8 cellular contexts compared by ENCODE assay signal in genomic region chr9:19127881-19128719, GRCh38. TPM values are rescaled to one million over a fixed set of nuclear protein-coding genes. Genes with fewer than 3 reads are reported as not detected.
DNase-seq lines count a peak whose midpoint lies in the region; TF ChIP-seq lines count a peak whose summit lies in the region.

No MANE protein-coding gene starts in this region.

- no peaks in the 10 kb centered on the region for H3K9me3 Mint-ChIP-seq in Caco-2 (ENCODE audit: unreplicated experiment)
- H3K9me3 Mint-ChIP-seq in activated naive CD8-positive, alpha-beta T cell treated with anti-CD3 and anti-CD28 coated beads for 36 hours = no peaks in the 10 kb centered on the region

- H3K36me3 ChIP-seq in Caco-2 (ENCODE audit: control insufficient read depth, insufficient read depth, low read length) (peaks cover 4% of the 10 kb centered on the region), H7 (replicated peaks; ENCODE audit: control insufficient read depth, insufficient read depth, low read length) (peaks cover 6% of the 10 kb centered on the region), hepatocyte (replicated peaks; ENCODE audit: insufficient read depth, low read depth) (no peaks in the 10 kb centered on the region), skeletal muscle satellite cell (ENCODE audit: insufficient read depth, low read length) (peaks cover 27% of the 10 kb centered on the region)

- DNase-seq in Caco-2 = peak; percentile 38
- peak; percentile 75 for DNase-seq in H7
- DNase-seq in NCI-H69 (lab: John Stamatoyannopoulos, UW) = peak; percentile 64
- peak; percentile 27 for DNase-seq in activated naive CD8-positive, alpha-beta T cell treated with anti-CD3 and anti-CD28 coated beads for 36 hours
- DNase-seq in hepatocyte (ENCODE audit: low spot score) = no peak
- no peak for DNase-seq in GF-D8 (lab: John Stamatoyannopoulos, UW)
- no peak for DNase-seq in GM20000 (ENCODE audit: low spot score)

- peak overlapping the region; percentile 53 for H3K4me3 ChIP-seq in Caco-2 (ENCODE audit: low read depth, low read length)
- H3K4me3 ChIP-seq in H7 (ENCODE audit: insufficient read depth, low read depth, low read length) = peak overlapping the region; percentile 92
- peak overlapping the region; percentile 96 for H3K4me3 ChIP-seq in hepatocyte
- peak overlapping the region; percentile 97 for H3K4me3 ChIP-seq in skeletal muscle satellite cell (ENCODE audit: low read length)

- no peaks in the 10 kb centered on the region for H3K27me3 ChIP-seq in Caco-2 (replicated peaks; ENCODE audit: control insufficient read depth, insufficient read depth, low read length)
- no peaks in the 10 kb centered on the region for H3K27me3 ChIP-seq in H7 (ENCODE audit: control insufficient read depth, insufficient read depth, low read length)
- no peaks in the 10 kb centered on the region for H3K27me3 ChIP-seq in hepatocyte
- H3K27me3 ChIP-seq in skeletal muscle satellite cell (ENCODE audit: control insufficient read depth, insufficient read depth, low read length) = no peaks in the 10 kb centered on the region

- H3K9ac ChIP-seq in skeletal muscle satellite cell (ENCODE audit: low read depth, low read length) = peak overlapping the region; percentile 97

- intact Hi-C loops in Caco-2 (cut with micrococcal nuclease; ENCODE audit: unreplicated experiment) = loop anchor here (1.0 to 2.0 kb wide), 4 partner anchors 24 to 79 kb away; partner anchors contain the start of gene RRAGA

- peaks cover 37% of the 10 kb centered on the region for H3K36me3 Mint-ChIP-seq in Caco-2 (ENCODE audit: insufficient read depth, unreplicated experiment)
- peaks cover 29% of the 10 kb centered on the region for H3K36me3 Mint-ChIP-seq in activated naive CD8-positive, alpha-beta T cell treated with anti-CD3 and anti-CD28 coated beads for 36 hours

- TF ChIP-seq CTCF in Caco-2 (IDR thresholded peaks at IDR 0.05; ENCODE audit: insufficient read depth in 1 of 2, low read depth in 1 of 2, low read length in 1 of 2, severe bottlenecking in 1 of 2, unreplicated experiment in 1 of 2) (no peak), hepatocyte (IDR thresholded peaks at IDR 0.05; ENCODE audit: poor library complexity) (no peak), GM20000 (IDR thresholded peaks at IDR 0.05; ENCODE audit: extremely low read depth, missing control alignments) (no peak)

- peak overlapping the region; percentile 85 for H3K27ac Mint-ChIP-seq in Caco-2 (ENCODE audit: unreplicated experiment)
- H3K27ac Mint-ChIP-seq in activated naive CD8-positive, alpha-beta T cell treated with anti-CD3 and anti-CD28 coated beads for 36 hours = peak overlapping the region; percentile 92

- no peaks in the 10 kb centered on the region for H3K9me2 ChIP-seq in hepatocyte (replicated peaks; ENCODE audit: insufficient read depth)

- TSS peak; percentile 81 for BruUV-seq in Caco-2 (replicated peaks; lab: Mats Ljungman, UMichigan)

- WGBS in hepatocyte (ENCODE audit: low lambda C conversion rate, missing lambda C conversion rate) = 7% methylated on average over 43 of the region's 43 CpGs

- H3K4me2 ChIP-seq in hepatocyte (peak overlapping the region; percentile 90), skeletal muscle satellite cell (ENCODE audit: low read length) (peak overlapping the region; percentile 79)

- H3K4me1 ChIP-seq in Caco-2 = peaks cover 15% of the 10 kb centered on the region
- peaks cover 16% of the 10 kb centered on the region for H3K4me1 ChIP-seq in hepatocyte (ENCODE audit: insufficient read depth)
- peaks cover 55% of the 10 kb centered on the region for H3K4me1 ChIP-seq in skeletal muscle satellite cell (ENCODE audit: control insufficient read depth, insufficient read depth, low read length)

- peaks cover 35% of the 10 kb centered on the region for H4K20me1 ChIP-seq in hepatocyte (ENCODE audit: insufficient read depth, poor library complexity, severe bottlenecking)

- CTCF ChIA-PET in Caco-2 (lab: Charles Lee) = interaction anchor here (0.6 to 1.2 kb wide), 3 partner anchors 42 to 46 kb away, joined by 3 to 6 read pairs (median 4); no protein-coding TSS in a partner anchor

- H3K4me1 Mint-ChIP-seq in Caco-2 (ENCODE audit: low read depth, unreplicated experiment) = peaks cover 8% of the 10 kb centered on the region
- peaks cover 54% of the 10 kb centered on the region for H3K4me1 Mint-ChIP-seq in activated naive CD8-positive, alpha-beta T cell treated with anti-CD3 and anti-CD28 coated beads for 36 hours

- peaks cover 41% of the 10 kb centered on the region for H3K79me2 ChIP-seq in hepatocyte

- peak overlapping the region; percentile 99 for H3K27ac ChIP-seq in hepatocyte

- peak overlapping the region; percentile 86 for H2AFZ ChIP-seq in hepatocyte

- POLR2A ChIA-PET in Caco-2 (lab: Charles Lee) = interaction anchor here (0.5 to 1.3 kb wide), 5 partner anchors 24 to 1694 kb away, joined by 3 to 6 read pairs (median 3); partner anchors contain the start of gene DENND4C

- peak overlapping the region; percentile 79 for H3K4me3 Mint-ChIP-seq in Caco-2 (ENCODE audit: unreplicated experiment)
- peak overlapping the region; percentile 88 for H3K4me3 Mint-ChIP-seq in activated naive CD8-positive, alpha-beta T cell treated with anti-CD3 and anti-CD28 coated beads for 36 hours

- H3K27me3 Mint-ChIP-seq in Caco-2 (ENCODE audit: insufficient read depth, unreplicated experiment) = no peaks in the 10 kb centered on the region
- no peaks in the 10 kb centered on the region for H3K27me3 Mint-ChIP-seq in activated naive CD8-positive, alpha-beta T cell treated with anti-CD3 and anti-CD28 coated beads for 36 hours

- H3K9me3 ChIP-seq in Caco-2 (no peaks in the 10 kb centered on the region), hepatocyte (ENCODE audit: low read depth) (no peaks in the 10 kb centered on the region), skeletal muscle satellite cell (replicated peaks; ENCODE audit: low read length) (no peaks in the 10 kb centered on the region)

RNA-seq across cellular contexts. Expression of gene PLIN2, which starts 0.8 kb away (rescaled TPM):
- total RNA-seq in Caco-2 (2022) = 57.8 and 64.2 TPM in 2 replicates
- total RNA-seq in H7 (2014; rRNA removed; shearing (Covaris generic)) = 83.5 and 95.0 TPM in 2 replicates
- 10 to 100 TPM; 82.9 to 84.4 TPM for total RNA-seq in activated naive CD8-positive, alpha-beta T cell treated with anti-CD3 and anti-CD28 coated beads for 36 hours
- total RNA-seq in hepatocyte = 402 and 427 TPM in 2 replicates
- polyA plus RNA-seq in hepatocyte = 401 and 508 TPM in 2 replicates
- 567 and 771 TPM in 2 replicates for total RNA-seq in skeletal muscle satellite cell (2012; rRNA removed)

RNA-seq across cellular contexts. Expression of gene HAUS6, which starts 25.4 kb away (rescaled TPM):
- 15.0 and 15.2 TPM in 2 replicates for total RNA-seq in Caco-2 (2022)
- total RNA-seq in H7 (2014; rRNA removed; shearing (Covaris generic)) = 36.1 and 56.1 TPM in 2 replicates
- 10 to 100 TPM; 34.0 to 35.8 TPM for total RNA-seq in activated naive CD8-positive, alpha-beta T cell treated with anti-CD3 and anti-CD28 coated beads for 36 hours
- 10.7 and 12.4 TPM in 2 replicates for total RNA-seq in hepatocyte
- polyA plus RNA-seq in hepatocyte = 2.2 and 2.9 TPM in 2 replicates
- 25.6 and 25.9 TPM in 2 replicates for total RNA-seq in skeletal muscle satellite cell (2012; rRNA removed)

Comparison
In these comparisons a context has a peak if more than half of its experiments do, and no peak if none do; other contexts are left out.
1. DNase-seq: peak in Caco-2 (2 of 2), H7 (single experiment), NCI-H69 (single experiment) and activated naive CD8-positive, alpha-beta T cell treated with anti-CD3 and anti-CD28 coated beads for 36 hours (single experiment); none in hepatocyte (single experiment), GF-D8 (single experiment) and GM20000 (single experiment).
2. Peak in every context shown above with its lines, with median percentiles within 50 percentile points of each other: H3K4me3 ChIP-seq.